9 cellular contexts compared by ENCODE assay signal in genomic region chr6:25681848-25682247, GRCh38. TPM values are rescaled to one million over a fixed set of nuclear protein-coding genes. Genes with fewer than 3 reads are reported as not detected.
"Had no signal": no experiment of that assay in that cellular context is flagged by ENCODE, and none has a peak within 500 bp of the region (broad histone marks: within the 10 kb centered on the region; RNA-seq: fewer than 3 reads in every experiment).

No MANE protein-coding gene starts in this region.

- DNase-seq: GDM1, GF-D8 had no signal

- H3K4me3 ChIP-seq: GM12878 had no signal

- ATAC-seq: GM12878 had no signal

- FAIRE-seq: G401.6, GM12878, GM12891, GM12892, GM18507, GM19239 had no signal

RNA-seq across cellular contexts. Expression of gene SCGN, which starts 29.8 kb away (rescaled TPM):
- total RNA-seq: G401, GM12878 had no signal
- polyA plus RNA-seq: GM12878 had no signal
